22 cellular contexts compared by ENCODE assay signal in the genomic region with DNA sequence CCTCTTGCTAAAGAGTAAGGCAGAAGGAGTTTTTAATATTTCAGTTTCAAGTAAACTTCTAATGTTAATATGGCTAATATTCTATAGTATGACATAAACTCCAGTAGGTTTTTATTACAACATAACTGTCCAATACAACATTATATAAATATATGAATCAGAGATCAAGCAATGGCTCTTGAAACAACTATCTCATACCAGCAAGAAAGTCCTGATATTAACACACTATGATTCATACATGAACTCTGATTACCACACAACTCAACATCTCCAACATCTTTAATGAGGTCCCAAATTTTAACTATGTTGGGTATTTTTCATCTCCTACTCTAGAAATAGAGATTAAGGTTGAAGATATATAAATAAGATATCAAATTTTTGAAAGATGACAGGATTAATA.
"Had no signal": no experiment of that assay in that cellular context is flagged by ENCODE, and none has a peak within 500 bp of the region (broad histone marks: within the 10 kb centered on the region; RNA-seq: fewer than 3 reads in every experiment).

No MANE protein-coding gene starts in this region.

- H3K4me2 ChIP-seq: smooth muscle cell had no signal

- H3K36me3 ChIP-seq: brain microvascular endothelial cell, right atrium auricular region had no signal

- H3K4me3 ChIP-seq: right atrium auricular region, smooth muscle cell had no signal

- H3K9me3 Mint-ChIP-seq: activated CD8-positive, alpha-beta T cell treated with anti-CD3 and anti-CD28 coated beads for 36 hours; dendritic cell treated with granulocyte-macrophage colony-stimulating factor and Interleukin-4, amounts not matched to agents 40 ng/mL and 50 ng/mL, for 4 days; type B pancreatic cell had no signal

- H3K36me3 Mint-ChIP-seq: activated naive CD4-positive, alpha-beta T cell treated with anti-CD3 and anti-CD28 coated beads, Interleukin-2, amount 50 U/mL, for 72 hours; natural killer cell treated with Interleukin-12 subunit alpha and Interleukin-12 subunit beta and Interleukin-15 and Interleukin-18, amount 100 ng/mL, for 72 hours; type B pancreatic cell had no signal

- DNase-seq: activated CD4-positive, alpha-beta T cell treated with anti-CD3 and anti-CD28 coated beads for 36 hours; activated CD8-positive, alpha-beta T cell treated with anti-CD3 and anti-CD28 coated beads for 36 hours; activated gamma-delta T cell; activated T-cell treated with anti-CD3 and anti-CD28 coated beads, Interleukin-2, amount 50 U/mL, for 72 hours; amygdala; brain microvascular endothelial cell; cerebellar nuclear complex; effector memory CD4-positive, alpha-beta T cell; hypothalamus; kidney glomerular epithelial cell; nucleus accumbens; stimulated activated CD4-positive, alpha-beta T cell treated with anti-CD3 and anti-CD28 coated beads, Interleukin-4, amount 100 ng/mL, for 4 hours; stimulated activated CD8-positive, alpha-beta memory T cell treated with anti-CD3 and anti-CD28 coated beads, Interleukin-4, amount 100 ng/mL, for 48 hours; stimulated activated naive CD4-positive, alpha-beta T cell treated with Interleukin-2 at 50 U/mL for 16 hours; T-helper 17 cell had no signal

- H3K27ac Mint-ChIP-seq: activated CD4-positive, alpha-beta T cell treated with anti-CD3 and anti-CD28 coated beads for 36 hours; activated CD8-positive, alpha-beta T cell treated with anti-CD3 and anti-CD28 coated beads for 36 hours; activated naive CD4-positive, alpha-beta T cell treated with anti-CD3 and anti-CD28 coated beads, Interleukin-2, amount 50 U/mL, for 72 hours; activated T-cell treated with anti-CD3 and anti-CD28 coated beads, Interleukin-2, amount 50 U/mL, for 72 hours; dendritic cell treated with granulocyte-macrophage colony-stimulating factor and Interleukin-4, amounts not matched to agents 40 ng/mL and 50 ng/mL, for 4 days; natural killer cell treated with Interleukin-12 subunit alpha and Interleukin-12 subunit beta and Interleukin-15 and Interleukin-18, amount 100 ng/mL, for 72 hours; progenitor cell of endocrine pancreas; T-helper 17 cell; type B pancreatic cell had no signal

- H3K27me3 ChIP-seq: brain microvascular endothelial cell, right atrium auricular region had no signal

- H3K9me3 ChIP-seq: right atrium auricular region had no signal

- H3K4me1 Mint-ChIP-seq: activated CD4-positive, alpha-beta T cell treated with anti-CD3 and anti-CD28 coated beads for 36 hours; T-helper 17 cell had no signal

- H3K4me1 ChIP-seq: right atrium auricular region had no signal

- H3K27ac ChIP-seq: brain microvascular endothelial cell, right atrium auricular region had no signal

- H3K27me3 Mint-ChIP-seq: activated CD4-positive, alpha-beta T cell treated with anti-CD3 and anti-CD28 coated beads for 36 hours; activated CD8-positive, alpha-beta T cell treated with anti-CD3 and anti-CD28 coated beads for 36 hours; dendritic cell treated with granulocyte-macrophage colony-stimulating factor and Interleukin-4, amounts not matched to agents 40 ng/mL and 50 ng/mL, for 4 days; natural killer cell treated with Interleukin-12 subunit alpha and Interleukin-12 subunit beta and Interleukin-15 and Interleukin-18, amount 100 ng/mL, for 72 hours; progenitor cell of endocrine pancreas; T-helper 17 cell; type B pancreatic cell had no signal

- ATAC-seq: activated CD4-positive, alpha-beta T cell treated with anti-CD3 and anti-CD28 coated beads for 36 hours; activated CD8-positive, alpha-beta T cell treated with anti-CD3 and anti-CD28 coated beads for 36 hours; activated naive CD4-positive, alpha-beta T cell treated with anti-CD3 and anti-CD28 coated beads, Interleukin-2, amount 50 U/mL, for 72 hours; activated T-cell treated with anti-CD3 and anti-CD28 coated beads, Interleukin-2, amount 50 U/mL, for 72 hours; natural killer cell treated with Interleukin-12 subunit alpha and Interleukin-12 subunit beta and Interleukin-15 and Interleukin-18, amount 100 ng/mL, for 72 hours; T-helper 17 cell had no signal

- H3K4me3 Mint-ChIP-seq: activated CD4-positive, alpha-beta T cell treated with anti-CD3 and anti-CD28 coated beads for 36 hours; activated CD8-positive, alpha-beta T cell treated with anti-CD3 and anti-CD28 coated beads for 36 hours; activated T-cell treated with anti-CD3 and anti-CD28 coated beads, Interleukin-2, amount 50 U/mL, for 72 hours; dendritic cell treated with granulocyte-macrophage colony-stimulating factor and Interleukin-4, amounts not matched to agents 40 ng/mL and 50 ng/mL, for 4 days; natural killer cell treated with Interleukin-12 subunit alpha and Interleukin-12 subunit beta and Interleukin-15 and Interleukin-18, amount 100 ng/mL, for 72 hours; T-helper 17 cell; type B pancreatic cell had no signal
